Comparison of ENCODE assay signal across 8 cellular contexts in genomic region chr6:8065519-8065911, GRCh38. TPM values are rescaled to one million over a fixed set of nuclear protein-coding genes. Genes with fewer than 3 reads are reported as not detected.
DNase-seq lines count a peak whose midpoint lies in the region; ATAC-seq and TF ChIP-seq lines count a peak whose summit lies in the region.

No MANE protein-coding gene starts in this region.

- no peaks in the 10 kb centered on the region for H3K9me3 ChIP-seq in SU-DHL-6 (ENCODE audit: insufficient read depth, low read length)

- no peaks in the 10 kb centered on the region for H3K9me3 Mint-ChIP-seq in GM23338

- H3K4me2 ChIP-seq in GM23338, result peak overlapping the region; percentile 22; the same call in 1 of the 2 replicates
- H3K4me2 ChIP-seq in SU-DHL-6 (ENCODE audit: low read depth, low read length, poor library complexity, severe bottlenecking), result no peak overlapping the region

- H2AFZ ChIP-seq in GM23338 (no peak overlapping the region), SU-DHL-6 (ENCODE audit: low read depth, low read length, severe bottlenecking) (peak overlapping the region; percentile 81)

- H3K9me2 ChIP-seq in GM23338 (ENCODE audit: insufficient read depth), result no peaks in the 10 kb centered on the region
- 0 out of 2 replicates have a peak, but pooled peaks cover 6% of the 10 kb centered on the region for H3K9me2 ChIP-seq in SU-DHL-6 (replicated peaks; ENCODE audit: insufficient read depth, low read length)

- no peaks in the 10 kb centered on the region for H3K36me3 ChIP-seq in GM23338 (ENCODE audit: insufficient read depth)
- peaks cover 9% of the 10 kb centered on the region for H3K36me3 ChIP-seq in SU-DHL-6 (ENCODE audit: low read length)

- no peak overlapping the region for H3K4me3 Mint-ChIP-seq in GM23338

- peak overlapping the region; percentile 88 for H3K27ac Mint-ChIP-seq in GM23338

- H3K27me3 ChIP-seq in GM23338 (ENCODE audit: insufficient read depth) (no peaks in the 10 kb centered on the region), SU-DHL-6 (ENCODE audit: low read length) (no peaks in the 10 kb centered on the region)

- H3K27me3 Mint-ChIP-seq in GM23338 (ENCODE audit: insufficient read depth, low read depth, poor library complexity), result peaks cover 3% of the 10 kb centered on the region

- peaks cover 15% of the 10 kb centered on the region for H3K4me1 ChIP-seq in GM23338 (ENCODE audit: insufficient read depth)

- ATAC-seq in GM18502 (IDR thresholded peaks at IDR 0.05; ENCODE audit: poor library complexity, unreplicated experiment), result peak; percentile 49
- no peak for ATAC-seq in GM23338

- DNase-seq in GM23338 (ENCODE audit: low spot score) (no peak), middle frontal gyrus (ENCODE audit: extremely low spot score, low spot score) (peak; percentile 8), iPS-NIHi11 (ENCODE audit: low spot score) (no peak), NCI-H2081 (lab: John Stamatoyannopoulos, UW) (no peak), GF-D8 (lab: John Stamatoyannopoulos, UW) (no peak), A172 (ENCODE audit: low spot score) (no peak)

- TF ChIP-seq CTCF in GM23338 (conservative IDR thresholded peaks at IDR 0.05; ENCODE audit: low read depth in 2 of 2) (no peak), SU-DHL-6 (IDR thresholded peaks at IDR 0.05; ENCODE audit: insufficient read depth, low read length, poor library complexity, severe bottlenecking) (no peak)

- H3K79me2 ChIP-seq in GM23338 (replicated peaks; ENCODE audit: insufficient read depth) (peaks cover 7% of the 10 kb centered on the region; the same call in 1 of the 2 replicates), SU-DHL-6 (ENCODE audit: insufficient read depth, low read length) (peaks cover 23% of the 10 kb centered on the region)

- peaks cover 3% of the 10 kb centered on the region; the same call in 2 of the 3 replicates for H3K36me3 Mint-ChIP-seq in GM23338 (ENCODE audit: low read depth)

- peaks cover 30% of the 10 kb centered on the region for H3K4me1 Mint-ChIP-seq in GM23338

- H3F3A ChIP-seq in GM23338 (replicated peaks; ENCODE audit: low read depth), result no peaks in the 10 kb centered on the region
- H3F3A ChIP-seq in SU-DHL-6 (ENCODE audit: insufficient read depth), result peaks cover 27% of the 10 kb centered on the region

- H3K27ac ChIP-seq in GM23338 (ENCODE audit: low read depth) (0 out of 2 replicates have a peak overlapping the region, but pooled peaks have one; percentile 41), SU-DHL-6 (ENCODE audit: low read depth, low read length) (no peak overlapping the region)

- H3K4me3 ChIP-seq in GM23338, result no peak overlapping the region
- no peak overlapping the region for H3K4me3 ChIP-seq in SU-DHL-6 (ENCODE audit: insufficient read depth, low read length, poor library complexity, severe bottlenecking)

- H4K20me1 ChIP-seq in GM23338 (replicated peaks; ENCODE audit: insufficient read depth) (no peaks in the 10 kb centered on the region), SU-DHL-6 (ENCODE audit: low read depth, low read length) (no peaks in the 10 kb centered on the region)

- no peak overlapping the region for H3K9ac ChIP-seq in SU-DHL-6 (ENCODE audit: low read length)

TF ChIP-seq in GM23338, 12 proteins besides CTCF, POLR2A, EP300 and RAD21 (continues in another document):
- TF ChIP-seq ZNF114 (CRISPR knock-in tag; IDR thresholded peaks at IDR 0.05) (no peak), ZNF462 (CRISPR knock-in tag; IDR thresholded peaks at IDR 0.05) (no peak), JUNB (IDR thresholded peaks at IDR 0.05; ENCODE audit: unreplicated experiment) (no peak), POLR2AphosphoS5 (IDR thresholded peaks at IDR 0.05; ENCODE audit: low read depth) (no peak), NANOG (IDR thresholded peaks at IDR 0.05; ENCODE audit: borderline replicate concordance) (no peak), EZH2phosphoT487 (IDR thresholded peaks at IDR 0.05; ENCODE audit: unreplicated experiment) (no peak), ETS1 (IDR thresholded peaks at IDR 0.05) (no peak), STAT1 (IDR thresholded peaks at IDR 0.05; ENCODE audit: unreplicated experiment) (no peak), CREB1 (CRISPR knock-in tag; IDR thresholded peaks at IDR 0.05; ENCODE audit: low read depth) (no peak), ZNF331 (CRISPR knock-in tag; IDR thresholded peaks at IDR 0.05; ENCODE audit: low read depth) (no peak), EZH2 (IDR thresholded peaks at IDR 0.05; ENCODE audit: low read depth, unreplicated experiment) (no peak)

RNA-seq across cellular contexts. Expression of gene BLOC1S5, which starts 1.3 kb away (rescaled TPM):
- total RNA-seq in GM23338 (2014; rRNA removed; shearing (Covaris generic)), result 14.9 and 17.3 TPM in 2 replicates
- polyA plus RNA-seq in GM23338 (2016; fragmentation: Nextera tagmentation; extraction: Ambion mirVana), result 16.6 and 19.3 TPM in 2 replicates
- total RNA-seq in A172 (2014; rRNA removed; shearing (Covaris generic)), result 13.2 and 13.5 TPM in 2 replicates

RNA-seq across cellular contexts. Expression of gene EEF1E1, which starts 36.8 kb away (rescaled TPM):
- 196 and 317 TPM in 2 replicates for total RNA-seq in GM23338 (2014; rRNA removed; shearing (Covaris generic))
- 273 and 298 TPM in 2 replicates for polyA plus RNA-seq in GM23338 (2016; fragmentation: Nextera tagmentation; extraction: Ambion mirVana)
- 114 and 117 TPM in 2 replicates for total RNA-seq in A172 (2014; rRNA removed; shearing (Covaris generic))
